Comparison of ENCODE assay signal across 22 cellular contexts in genomic region chr3:140472621-140473020, GRCh38.
"Had no signal": no experiment of that assay in that cellular context is flagged by ENCODE, and none has a peak within 500 bp of the region (broad histone marks: within the 10 kb centered on the region; RNA-seq: fewer than 3 reads in every experiment).

No MANE protein-coding gene starts in this region.

- H3K27ac Mint-ChIP-seq: activated CD4-positive, alpha-beta T cell treated with anti-CD3 and anti-CD28 coated beads, Interleukin-2, amount 10 ng/mL, durations not matched to agents 7 days and 5 days; activated CD8-positive, alpha-beta T cell treated with anti-CD3 and anti-CD28 coated beads, Interleukin-2, amount 10 ng/mL, durations not matched to agents 7 days and 5 days; activated naive CD4-positive, alpha-beta T cell treated with anti-CD3 and anti-CD28 coated beads for 36 hours; natural killer cell; stimulated activated naive B cell treated with anti-CD40 and anti-IgM and Interleukin-4, amounts not matched to agents 10 μg/mL and 1 μg/mL and 100 μg/mL, for 72 hours had no signal

- H3K4me1 ChIP-seq: parathyroid adenoma, upper lobe of right lung had no signal

- FAIRE-seq: endometrium had no signal

- DNase-seq: activated CD4-positive, alpha-beta T cell treated with anti-CD3 and anti-CD28 coated beads, Interleukin-2, amount 10 ng/mL, durations not matched to agents 7 days and 5 days; activated CD4-positive, CD25-positive, alpha-beta regulatory T cell; activated CD8-positive, alpha-beta memory T cell treated with anti-CD3 and anti-CD28 coated beads, Interleukin-2, amount 50 U/mL, for 4 hours; activated CD8-positive, alpha-beta T cell treated with anti-CD3 and anti-CD28 coated beads, Interleukin-2, amount 10 ng/mL, durations not matched to agents 7 days and 5 days; activated naive CD4-positive, alpha-beta T cell treated with anti-CD3 and anti-CD28 coated beads for 36 hours; activated T-cell treated with anti-CD3 and anti-CD28 coated beads, Interleukin-2, amount 50 U/mL, for 4 hours; anterior cingulate cortex; cerebellar nuclear complex; cortex of kidney; glutamatergic neuron; hypothalamus; islet precursor cell; natural killer cell; stimulated activated naive B cell treated with anti-CD40 and anti-IgM and Interleukin-4, amounts not matched to agents 10 μg/mL and 1 μg/mL and 100 μg/mL, for 72 hours; T-helper 9 cell; upper lobe of right lung had no signal

- H3K4me3 Mint-ChIP-seq: activated CD4-positive, alpha-beta T cell treated with anti-CD3 and anti-CD28 coated beads, Interleukin-2, amount 10 ng/mL, durations not matched to agents 7 days and 5 days; activated CD8-positive, alpha-beta T cell treated with anti-CD3 and anti-CD28 coated beads, Interleukin-2, amount 10 ng/mL, durations not matched to agents 7 days and 5 days; activated naive CD4-positive, alpha-beta T cell treated with anti-CD3 and anti-CD28 coated beads for 36 hours; activated T-cell treated with anti-CD3 and anti-CD28 coated beads, Interleukin-2, amount 50 U/mL, for 4 hours; natural killer cell; stimulated activated naive B cell treated with anti-CD40 and anti-IgM and Interleukin-4, amounts not matched to agents 10 μg/mL and 1 μg/mL and 100 μg/mL, for 72 hours had no signal

- H3K36me3 Mint-ChIP-seq: natural killer cell; stimulated activated naive B cell treated with anti-CD40 and anti-IgM and Interleukin-4, amounts not matched to agents 10 μg/mL and 1 μg/mL and 100 μg/mL, for 72 hours had no signal

- H3K27me3 ChIP-seq: esophagus muscularis mucosa, neutrophil, upper lobe of right lung had no signal

- H3K9me3 Mint-ChIP-seq: activated CD4-positive, alpha-beta T cell treated with anti-CD3 and anti-CD28 coated beads, Interleukin-2, amount 10 ng/mL, durations not matched to agents 7 days and 5 days; activated naive CD4-positive, alpha-beta T cell treated with anti-CD3 and anti-CD28 coated beads for 36 hours; activated T-cell treated with anti-CD3 and anti-CD28 coated beads, Interleukin-2, amount 50 U/mL, for 4 hours; natural killer cell; stimulated activated naive B cell treated with anti-CD40 and anti-IgM and Interleukin-4, amounts not matched to agents 10 μg/mL and 1 μg/mL and 100 μg/mL, for 72 hours had no signal

- H3K79me2 ChIP-seq: parathyroid adenoma had no signal

- H3K9me3 ChIP-seq: esophagus muscularis mucosa, neutrophil, upper lobe of right lung had no signal

- H3K36me3 ChIP-seq: esophagus muscularis mucosa, neutrophil, upper lobe of right lung had no signal

- H3K4me1 Mint-ChIP-seq: activated CD4-positive, alpha-beta T cell treated with anti-CD3 and anti-CD28 coated beads, Interleukin-2, amount 10 ng/mL, durations not matched to agents 7 days and 5 days; natural killer cell; stimulated activated naive B cell treated with anti-CD40 and anti-IgM and Interleukin-4, amounts not matched to agents 10 μg/mL and 1 μg/mL and 100 μg/mL, for 72 hours had no signal

- H3K27me3 Mint-ChIP-seq: stimulated activated naive B cell treated with anti-CD40 and anti-IgM and Interleukin-4, amounts not matched to agents 10 μg/mL and 1 μg/mL and 100 μg/mL, for 72 hours had no signal

- H3K9ac ChIP-seq: parathyroid adenoma had no signal

- H2AFZ ChIP-seq: parathyroid adenoma had no signal

- ATAC-seq: activated CD8-positive, alpha-beta T cell treated with anti-CD3 and anti-CD28 coated beads, Interleukin-2, amount 10 ng/mL, durations not matched to agents 7 days and 5 days; activated T-cell treated with anti-CD3 and anti-CD28 coated beads, Interleukin-2, amount 50 U/mL, for 4 hours; left lobe of liver; natural killer cell; stimulated activated naive B cell treated with anti-CD40 and anti-IgM and Interleukin-4, amounts not matched to agents 10 μg/mL and 1 μg/mL and 100 μg/mL, for 72 hours; upper lobe of right lung had no signal

- H3K27ac ChIP-seq: esophagus muscularis mucosa, neutrophil, parathyroid adenoma, upper lobe of right lung had no signal

- H3K4me3 ChIP-seq: esophagus muscularis mucosa, lung, upper lobe of right lung had no signal
